In the genomic region with DNA sequence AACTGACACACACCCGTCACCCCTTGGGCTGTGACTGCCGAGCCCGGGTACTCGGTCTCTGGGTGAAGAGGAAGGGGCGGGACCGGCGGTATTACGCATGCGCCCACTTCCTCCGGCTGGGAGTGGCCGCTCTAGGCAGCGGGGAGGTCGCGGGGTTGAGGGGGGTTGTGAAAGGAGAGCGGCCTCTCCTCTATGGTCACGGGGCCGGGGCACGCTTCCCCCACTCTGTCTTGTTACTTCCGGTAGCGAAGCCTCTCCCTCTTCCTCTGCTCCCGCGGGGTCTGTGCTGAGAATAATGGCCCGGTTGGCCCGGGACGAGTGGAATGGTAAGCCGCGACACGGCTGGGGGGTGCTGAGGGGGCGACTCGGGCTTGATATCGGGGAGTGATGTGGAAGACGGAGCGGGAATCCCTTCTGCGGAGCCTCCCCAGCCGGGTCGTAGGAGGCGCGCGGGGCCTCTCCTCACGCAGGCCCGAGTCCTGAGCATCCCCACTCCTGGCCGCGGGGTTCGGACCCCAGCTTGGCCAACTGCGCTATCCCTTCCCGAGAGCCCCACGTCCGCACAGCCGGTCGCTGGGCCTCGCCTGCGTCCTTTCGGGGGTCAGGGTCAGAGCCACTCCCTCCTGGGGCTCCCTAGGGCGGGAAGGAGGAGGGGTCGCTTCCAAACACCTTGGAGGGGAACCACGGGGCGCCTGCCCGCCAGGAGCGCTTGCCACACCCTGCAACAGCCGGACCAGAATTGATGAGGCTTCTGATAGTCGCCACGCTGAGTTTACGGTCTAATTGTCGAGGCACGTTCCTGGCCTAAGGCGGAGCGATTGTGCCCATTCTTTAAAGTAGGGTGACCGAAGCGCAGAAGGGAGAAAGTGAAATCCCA, we compare ENCODE assay signal across 1 cellular context.
TF ChIP-seq lines count a peak whose summit lies in the region.

A gene with protein sequence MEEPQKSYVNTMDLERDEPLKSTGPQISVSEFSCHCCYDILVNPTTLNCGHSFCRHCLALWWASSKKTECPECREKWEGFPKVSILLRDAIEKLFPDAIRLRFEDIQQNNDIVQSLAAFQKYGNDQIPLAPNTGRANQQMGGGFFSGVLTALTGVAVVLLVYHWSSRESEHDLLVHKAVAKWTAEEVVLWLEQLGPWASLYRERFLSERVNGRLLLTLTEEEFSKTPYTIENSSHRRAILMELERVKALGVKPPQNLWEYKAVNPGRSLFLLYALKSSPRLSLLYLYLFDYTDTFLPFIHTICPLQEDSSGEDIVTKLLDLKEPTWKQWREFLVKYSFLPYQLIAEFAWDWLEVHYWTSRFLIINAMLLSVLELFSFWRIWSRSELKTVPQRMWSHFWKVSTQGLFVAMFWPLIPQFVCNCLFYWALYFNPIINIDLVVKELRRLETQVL (plus strand): TSS at position 259 of the 877 bp plus-strand sequence. CDS start 11,396 bp downstream, outside the sequence.

TF ChIP-seq in K562, 482 proteins besides CTCF, POLR2A, EP300 and RAD21 (continued from another document and continues in another):
- TF ChIP-seq, protein P1, sequence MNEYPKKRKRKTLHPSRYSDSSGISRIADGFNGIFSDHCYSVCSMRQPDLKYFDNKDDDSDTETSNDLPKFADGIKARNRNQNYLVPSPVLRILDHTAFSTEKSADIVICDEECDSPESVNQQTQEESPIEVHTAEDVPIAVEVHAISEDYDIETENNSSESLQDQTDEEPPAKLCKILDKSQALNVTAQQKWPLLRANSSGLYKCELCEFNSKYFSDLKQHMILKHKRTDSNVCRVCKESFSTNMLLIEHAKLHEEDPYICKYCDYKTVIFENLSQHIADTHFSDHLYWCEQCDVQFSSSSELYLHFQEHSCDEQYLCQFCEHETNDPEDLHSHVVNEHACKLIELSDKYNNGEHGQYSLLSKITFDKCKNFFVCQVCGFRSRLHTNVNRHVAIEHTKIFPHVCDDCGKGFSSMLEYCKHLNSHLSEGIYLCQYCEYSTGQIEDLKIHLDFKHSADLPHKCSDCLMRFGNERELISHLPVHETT (CRISPR knock-in tag; conservative IDR thresholded peaks at IDR 0.05 in 1 of 2, IDR thresholded peaks at IDR 0.05 in 1 of 2): 0 out of 4 replicates have a peak, but pooled peaks of 1 of the 2 experiments have one; percentile 45
- peak; percentile 83 for TF ChIP-seq EP400 (IDR thresholded peaks at IDR 0.05)
- peak; percentile 63; the same call in 1 of the 2 replicates for TF ChIP-seq CREM (IDR thresholded peaks at IDR 0.05; ENCODE audit: low read depth)
- TF ChIP-seq, protein P2, sequence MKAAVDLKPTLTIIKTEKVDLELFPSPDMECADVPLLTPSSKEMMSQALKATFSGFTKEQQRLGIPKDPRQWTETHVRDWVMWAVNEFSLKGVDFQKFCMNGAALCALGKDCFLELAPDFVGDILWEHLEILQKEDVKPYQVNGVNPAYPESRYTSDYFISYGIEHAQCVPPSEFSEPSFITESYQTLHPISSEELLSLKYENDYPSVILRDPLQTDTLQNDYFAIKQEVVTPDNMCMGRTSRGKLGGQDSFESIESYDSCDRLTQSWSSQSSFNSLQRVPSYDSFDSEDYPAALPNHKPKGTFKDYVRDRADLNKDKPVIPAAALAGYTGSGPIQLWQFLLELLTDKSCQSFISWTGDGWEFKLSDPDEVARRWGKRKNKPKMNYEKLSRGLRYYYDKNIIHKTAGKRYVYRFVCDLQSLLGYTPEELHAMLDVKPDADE (conservative IDR thresholded peaks at IDR 0.05; ENCODE audit: control insufficient read depth, low read depth, low read length): peak; percentile 70; the same call in 1 of the 2 replicates
- TF ChIP-seq TAF9B (IDR thresholded peaks at IDR 0.05; ENCODE audit: partially characterized antibody): peak; percentile 92
- TF ChIP-seq, protein P3, sequence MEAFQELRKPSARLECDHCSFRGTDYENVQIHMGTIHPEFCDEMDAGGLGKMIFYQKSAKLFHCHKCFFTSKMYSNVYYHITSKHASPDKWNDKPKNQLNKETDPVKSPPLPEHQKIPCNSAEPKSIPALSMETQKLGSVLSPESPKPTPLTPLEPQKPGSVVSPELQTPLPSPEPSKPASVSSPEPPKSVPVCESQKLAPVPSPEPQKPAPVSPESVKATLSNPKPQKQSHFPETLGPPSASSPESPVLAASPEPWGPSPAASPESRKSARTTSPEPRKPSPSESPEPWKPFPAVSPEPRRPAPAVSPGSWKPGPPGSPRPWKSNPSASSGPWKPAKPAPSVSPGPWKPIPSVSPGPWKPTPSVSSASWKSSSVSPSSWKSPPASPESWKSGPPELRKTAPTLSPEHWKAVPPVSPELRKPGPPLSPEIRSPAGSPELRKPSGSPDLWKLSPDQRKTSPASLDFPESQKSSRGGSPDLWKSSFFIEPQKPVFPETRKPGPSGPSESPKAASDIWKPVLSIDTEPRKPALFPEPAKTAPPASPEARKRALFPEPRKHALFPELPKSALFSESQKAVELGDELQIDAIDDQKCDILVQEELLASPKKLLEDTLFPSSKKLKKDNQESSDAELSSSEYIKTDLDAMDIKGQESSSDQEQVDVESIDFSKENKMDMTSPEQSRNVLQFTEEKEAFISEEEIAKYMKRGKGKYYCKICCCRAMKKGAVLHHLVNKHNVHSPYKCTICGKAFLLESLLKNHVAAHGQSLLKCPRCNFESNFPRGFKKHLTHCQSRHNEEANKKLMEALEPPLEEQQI (IDR thresholded peaks at IDR 0.05): no peak
- TF ChIP-seq, protein P4, sequence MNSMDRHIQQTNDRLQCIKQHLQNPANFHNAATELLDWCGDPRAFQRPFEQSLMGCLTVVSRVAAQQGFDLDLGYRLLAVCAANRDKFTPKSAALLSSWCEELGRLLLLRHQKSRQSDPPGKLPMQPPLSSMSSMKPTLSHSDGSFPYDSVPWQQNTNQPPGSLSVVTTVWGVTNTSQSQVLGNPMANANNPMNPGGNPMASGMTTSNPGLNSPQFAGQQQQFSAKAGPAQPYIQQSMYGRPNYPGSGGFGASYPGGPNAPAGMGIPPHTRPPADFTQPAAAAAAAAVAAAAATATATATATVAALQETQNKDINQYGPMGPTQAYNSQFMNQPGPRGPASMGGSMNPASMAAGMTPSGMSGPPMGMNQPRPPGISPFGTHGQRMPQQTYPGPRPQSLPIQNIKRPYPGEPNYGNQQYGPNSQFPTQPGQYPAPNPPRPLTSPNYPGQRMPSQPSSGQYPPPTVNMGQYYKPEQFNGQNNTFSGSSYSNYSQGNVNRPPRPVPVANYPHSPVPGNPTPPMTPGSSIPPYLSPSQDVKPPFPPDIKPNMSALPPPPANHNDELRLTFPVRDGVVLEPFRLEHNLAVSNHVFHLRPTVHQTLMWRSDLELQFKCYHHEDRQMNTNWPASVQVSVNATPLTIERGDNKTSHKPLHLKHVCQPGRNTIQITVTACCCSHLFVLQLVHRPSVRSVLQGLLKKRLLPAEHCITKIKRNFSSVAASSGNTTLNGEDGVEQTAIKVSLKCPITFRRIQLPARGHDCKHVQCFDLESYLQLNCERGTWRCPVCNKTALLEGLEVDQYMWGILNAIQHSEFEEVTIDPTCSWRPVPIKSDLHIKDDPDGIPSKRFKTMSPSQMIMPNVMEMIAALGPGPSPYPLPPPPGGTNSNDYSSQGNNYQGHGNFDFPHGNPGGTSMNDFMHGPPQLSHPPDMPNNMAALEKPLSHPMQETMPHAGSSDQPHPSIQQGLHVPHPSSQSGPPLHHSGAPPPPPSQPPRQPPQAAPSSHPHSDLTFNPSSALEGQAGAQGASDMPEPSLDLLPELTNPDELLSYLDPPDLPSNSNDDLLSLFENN (IDR thresholded peaks at IDR 0.05; ENCODE audit: low read depth in 2 of 2, low read length in 2 of 2): peak in 1 of 2 experiments; percentile 79; a peak in 1 of 4 replicates
- peak; percentile 97 for TF ChIP-seq RBFOX2 (IDR thresholded peaks at IDR 0.05; ENCODE audit: low read depth, low read length)
- peak; percentile 86 for TF ChIP-seq TAF7 (tag; IDR thresholded peaks at IDR 0.05)
- TF ChIP-seq ZNF24 (IDR thresholded peaks at IDR 0.05): 0 out of 2 replicates have a peak, but pooled peaks have one; percentile 51
- TF ChIP-seq GTF2F1 (IDR thresholded peaks at IDR 0.05; ENCODE audit: low read depth, low read length): peak; percentile 66; the same call in 1 of the 2 replicates
- no peak for TF ChIP-seq ZNF143 (CRISPR knock-in tag; IDR thresholded peaks at IDR 0.05)
- peak; percentile 89 for TF ChIP-seq GABPB1 (CRISPR knock-in tag; IDR thresholded peaks at IDR 0.05)
- peak; percentile 54; the same call in 1 of the 2 replicates for TF ChIP-seq RB1 (IDR thresholded peaks at IDR 0.05; ENCODE audit: low read depth)
- peak; percentile 34 for TF ChIP-seq CBX1 (IDR thresholded peaks at IDR 0.05; ENCODE audit: low read depth)
- peak; percentile 88 for TF ChIP-seq KAT7 (CRISPR knock-in tag; IDR thresholded peaks at IDR 0.05; ENCODE audit: borderline replicate concordance)
- 0 out of 2 replicates have a peak, but pooled peaks have one; percentile 35 for TF ChIP-seq ZNF766 (CRISPR knock-in tag; conservative IDR thresholded peaks at IDR 0.05)
- peak; percentile 82; the same call in 1 of the 2 replicates for TF ChIP-seq PHF8 (IDR thresholded peaks at IDR 0.05; ENCODE audit: borderline replicate concordance, low read length)
- 0 out of 2 replicates have a peak, but pooled peaks have one; percentile 28 for TF ChIP-seq NR2C2 (CRISPR knock-in tag; IDR thresholded peaks at IDR 0.05)
- TF ChIP-seq NR2C2 (tag; IDR thresholded peaks at IDR 0.05): peak; percentile 89
- TF ChIP-seq, protein P5, sequence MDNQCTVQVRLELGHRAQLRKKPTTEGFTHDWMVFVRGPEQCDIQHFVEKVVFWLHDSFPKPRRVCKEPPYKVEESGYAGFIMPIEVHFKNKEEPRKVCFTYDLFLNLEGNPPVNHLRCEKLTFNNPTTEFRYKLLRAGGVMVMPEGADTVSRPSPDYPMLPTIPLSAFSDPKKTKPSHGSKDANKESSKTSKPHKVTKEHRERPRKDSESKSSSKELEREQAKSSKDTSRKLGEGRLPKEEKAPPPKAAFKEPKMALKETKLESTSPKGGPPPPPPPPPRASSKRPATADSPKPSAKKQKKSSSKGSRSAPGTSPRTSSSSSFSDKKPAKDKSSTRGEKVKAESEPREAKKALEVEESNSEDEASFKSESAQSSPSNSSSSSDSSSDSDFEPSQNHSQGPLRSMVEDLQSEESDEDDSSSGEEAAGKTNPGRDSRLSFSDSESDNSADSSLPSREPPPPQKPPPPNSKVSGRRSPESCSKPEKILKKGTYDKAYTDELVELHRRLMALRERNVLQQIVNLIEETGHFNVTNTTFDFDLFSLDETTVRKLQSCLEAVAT (IDR thresholded peaks at IDR 0.05): no peak
- 0 out of 2 replicates have a peak, but pooled peaks have one; percentile 42 for TF ChIP-seq HDAC2 (IDR thresholded peaks at IDR 0.05)
- TF ChIP-seq NR1H2 (CRISPR knock-in tag; IDR thresholded peaks at IDR 0.05): 0 out of 2 replicates have a peak, but pooled peaks have one; percentile 38
- no peak for TF ChIP-seq KAT8 (IDR thresholded peaks at IDR 0.05; ENCODE audit: low read depth)
- TF ChIP-seq, protein P6, sequence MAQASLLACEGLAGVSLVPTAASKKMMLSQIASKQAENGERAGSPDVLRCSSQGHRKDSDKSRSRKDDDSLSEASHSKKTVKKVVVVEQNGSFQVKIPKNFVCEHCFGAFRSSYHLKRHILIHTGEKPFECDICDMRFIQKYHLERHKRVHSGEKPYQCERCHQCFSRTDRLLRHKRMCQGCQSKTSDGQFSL (CRISPR knock-in tag; IDR thresholded peaks at IDR 0.05): peak; percentile 88; the same call in 1 of the 2 replicates
- TF ChIP-seq, protein P6 (tag; IDR thresholded peaks at IDR 0.05): peak in 1 of 2 experiments; percentile 80; a peak in 1 of 4 replicates
- TF ChIP-seq, protein P7, sequence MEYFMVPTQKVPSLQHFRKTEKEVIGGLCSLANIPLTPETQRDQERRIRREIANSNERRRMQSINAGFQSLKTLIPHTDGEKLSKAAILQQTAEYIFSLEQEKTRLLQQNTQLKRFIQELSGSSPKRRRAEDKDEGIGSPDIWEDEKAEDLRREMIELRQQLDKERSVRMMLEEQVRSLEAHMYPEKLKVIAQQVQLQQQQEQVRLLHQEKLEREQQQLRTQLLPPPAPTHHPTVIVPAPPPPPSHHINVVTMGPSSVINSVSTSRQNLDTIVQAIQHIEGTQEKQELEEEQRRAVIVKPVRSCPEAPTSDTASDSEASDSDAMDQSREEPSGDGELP (CRISPR knock-in tag; IDR thresholded peaks at IDR 0.05; ENCODE audit: borderline replicate concordance): peak; percentile 79
